ENCODE assay signal across 1 cellular context in genomic region chr2:238203973-238204683, GRCh38.
A peak's percentile ranks its signal among the peaks of the same experiment; 100 is the strongest.
TF ChIP-seq lines count a peak whose summit lies in the region.

No MANE protein-coding gene starts in this region.

TF ChIP-seq in GM12878, 131 proteins besides CTCF, POLR2A, EP300 and RAD21:
- TF ChIP-seq MLLT1 (IDR thresholded peaks at IDR 0.05) (0 out of 2 replicates have a peak, but pooled peaks have one; percentile 49), E2F4 (IDR thresholded peaks at IDR 0.05; ENCODE audit: low read depth, low read length) (0 out of 2 replicates have a peak, but pooled peaks have one; percentile 1), SPI1 (IDR thresholded peaks at IDR 0.05; ENCODE audit: borderline replicate concordance, insufficient read depth, low read depth, low read length) (peak; percentile 31; the same call in 1 of the 2 replicates), RUNX3 (IDR thresholded peaks at IDR 0.05; ENCODE audit: low read length) (peak; percentile 67), TBL1XR1 (IDR thresholded peaks at IDR 0.05; ENCODE audit: low read depth, low read length) (no peak), NBN (IDR thresholded peaks at IDR 0.05) (0 out of 2 replicates have a peak, but pooled peaks have one; percentile 30), NKRF (conservative IDR thresholded peaks at IDR 0.05) (no peak), CHD1 (IDR thresholded peaks at IDR 0.05; ENCODE audit: low read depth, low read length) (no peak)
